In the genomic region with DNA sequence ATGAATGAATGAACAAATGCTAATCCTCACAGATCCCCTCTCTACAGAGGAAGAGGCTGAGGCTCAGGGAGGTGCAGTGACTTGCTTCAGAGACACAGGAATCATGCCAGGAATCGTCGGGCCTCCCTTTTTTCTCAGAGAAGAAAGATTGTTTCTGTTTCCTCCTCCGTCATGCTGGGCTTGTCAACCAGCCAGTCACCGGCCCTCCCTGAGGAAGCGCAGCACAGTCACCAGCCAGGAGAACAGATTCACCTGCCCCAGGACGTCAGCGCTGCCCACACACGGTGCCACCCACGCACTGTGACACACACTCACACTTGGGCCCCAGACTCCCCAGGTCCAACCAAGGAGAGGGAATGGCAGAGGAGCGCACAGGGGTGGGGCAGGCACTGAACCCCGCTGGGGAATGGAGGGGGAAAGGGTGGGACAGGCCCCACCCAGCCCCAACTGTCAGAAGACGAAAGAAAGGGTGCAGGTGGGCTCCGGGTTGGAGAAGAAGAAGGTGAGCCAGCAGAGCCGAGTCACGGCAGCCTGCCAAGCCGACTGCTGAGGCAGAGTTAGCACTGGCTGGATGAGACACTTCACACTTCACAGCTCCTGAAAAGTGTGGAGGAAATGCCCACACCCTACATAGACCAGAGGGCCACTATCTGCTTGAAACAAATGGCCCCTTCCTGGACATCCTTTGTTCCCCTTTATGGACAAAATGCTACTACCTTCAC, we compare ENCODE assay signal across 10 cellular contexts. TPM values are rescaled to one million over a fixed set of nuclear protein-coding genes. Genes with fewer than 3 reads are reported as not detected.
DNase-seq lines count a peak whose midpoint lies in the region; ATAC-seq, FAIRE-seq and TF ChIP-seq lines count a peak whose summit lies in the region.
"Had no signal": no experiment of that assay in that cellular context is flagged by ENCODE, and none has a peak within 500 bp of the region (broad histone marks: within the 10 kb centered on the region; RNA-seq: fewer than 3 reads in every experiment).

No MANE protein-coding gene starts in this region.

- H3K4me1 ChIP-seq in adrenal gland (replicated peaks in 1 of 2) (peaks cover 10 to 11% of the 10 kb centered on the region in 2 donors), keratinocyte (ENCODE audit: control insufficient read depth, extremely low read depth, insufficient read depth, low read length) (peaks cover 35% of the 10 kb centered on the region), GM23338 (ENCODE audit: insufficient read depth) (peaks cover 2% of the 10 kb centered on the region; the same call in 1 of the 2 replicates)

- DNase-seq in activated CD4-positive, alpha-beta T cell treated with anti-CD3 and anti-CD28 coated beads for 4 hours: peak; percentile 62 to 68
- no peak for DNase-seq in activated CD4-positive, alpha-beta T cell treated with anti-CD3 and anti-CD28 coated beads, Interleukin-2, amount 10 ng/mL, durations not matched to agents 24 days and 14 days
- peak in 5 of 7 donors; percentile 62 to 82 (median 77) for DNase-seq in adrenal gland
- DNase-seq in keratinocyte (ENCODE audit: low read depth, low spot score): peak; percentile 91
- DNase-seq in stimulated activated CD8-positive, alpha-beta memory T cell treated with anti-CD3 and anti-CD28 coated beads, Interleukin-4, amount 100 ng/mL, for 48 hours: peak; percentile 70
- no peak for DNase-seq in NCI-H345 (lab: John Stamatoyannopoulos, UW)
- no peak for DNase-seq in GM23338 (ENCODE audit: low spot score)
- DNase-seq: NCI-H2227 treated with DMSO at 0.1 percent for 48 hours had no signal

- ATAC-seq in GM21526 (IDR thresholded peaks at IDR 0.05; ENCODE audit: low FRiP score, unreplicated experiment) (no peak), GM23338 (no peak)

- H3K27ac ChIP-seq in adrenal gland: peak overlapping the region in 1 of 5 donors; percentile 42
- H3K27ac ChIP-seq in keratinocyte (ENCODE audit: control insufficient read depth, insufficient read depth, low read length): peak overlapping the region; percentile 69
- no peak overlapping the region for H3K27ac ChIP-seq in GM23338 (ENCODE audit: low read depth)

- H3K79me2 ChIP-seq in keratinocyte (ENCODE audit: control insufficient read depth, insufficient read depth, low read length) (no peaks in the 10 kb centered on the region), GM23338 (replicated peaks; ENCODE audit: insufficient read depth) (no peaks in the 10 kb centered on the region)

- dilution Hi-C loops in keratinocyte (cut with MboI; ENCODE audit: extremely low pct_ligation_motif_present, low sequenced_read_pairs): no loop called here

- TF ChIP-seq CTCF in adrenal gland (IDR thresholded peaks at IDR 0.05) (no peak), keratinocyte (optimal IDR thresholded peaks at IDR 0.05 in 1 of 3, IDR thresholded peaks at IDR 0.05 in 1 of 3, conservative IDR thresholded peaks at IDR 0.05 in 1 of 3; ENCODE audit: extremely low read depth in 1 of 3, insufficient read depth in 2 of 3, low read length in 3 of 3) (no peak), GM23338 (conservative IDR thresholded peaks at IDR 0.05; ENCODE audit: low read depth in 2 of 2) (no peak)

- H3K9me1 ChIP-seq in keratinocyte (ENCODE audit: control insufficient read depth, extremely low read depth, insufficient read depth, low read length): no peaks in the 10 kb centered on the region

- H3F3A ChIP-seq in GM23338 (replicated peaks; ENCODE audit: low read depth): no peaks in the 10 kb centered on the region

- H2AFZ ChIP-seq in keratinocyte (ENCODE audit: control insufficient read depth, low read length) (peak overlapping the region; percentile 60), GM23338 (no peak overlapping the region)

- peaks cover 3% of the 10 kb centered on the region for H3K9me3 Mint-ChIP-seq in activated CD4-positive, alpha-beta T cell treated with anti-CD3 and anti-CD28 coated beads, Interleukin-2, amount 10 ng/mL, durations not matched to agents 24 days and 14 days
- H3K9me3 Mint-ChIP-seq in GM23338: peaks cover 3% of the 10 kb centered on the region

- H3K4me3 ChIP-seq in adrenal gland (no peak overlapping the region), keratinocyte (ENCODE audit: control insufficient read depth in 2 of 3, extremely low read depth in 1 of 3, insufficient read depth in 2 of 3, low read depth in 1 of 3, low read length in 3 of 3) (no peak overlapping the region), GM23338 (no peak overlapping the region)

- H3K27ac Mint-ChIP-seq in activated CD4-positive, alpha-beta T cell treated with anti-CD3 and anti-CD28 coated beads, Interleukin-2, amount 10 ng/mL, durations not matched to agents 24 days and 14 days: no peak overlapping the region
- no peak overlapping the region for H3K27ac Mint-ChIP-seq in GM23338

- 43 to 55% (median 48%) methylated on average over 15 to 16 of the region's 16 CpGs for WGBS in adrenal gland, 4 donors

- H3K9me3 ChIP-seq in adrenal gland (replicated peaks in 1 of 3) (no peaks in the 10 kb centered on the region), keratinocyte (ENCODE audit: control insufficient read depth, low read depth, low read length) (peaks cover 1% of the 10 kb centered on the region)

- no peak overlapping the region for H3K4me3 Mint-ChIP-seq in activated CD4-positive, alpha-beta T cell treated with anti-CD3 and anti-CD28 coated beads, Interleukin-2, amount 10 ng/mL, durations not matched to agents 24 days and 14 days
- H3K4me3 Mint-ChIP-seq in GM23338: no peak overlapping the region

- no peaks in the 10 kb centered on the region for H4K20me1 ChIP-seq in keratinocyte (ENCODE audit: control insufficient read depth, extremely low read depth, insufficient read depth, low read length)
- 0 out of 2 replicates have a peak, but pooled peaks cover 5% of the 10 kb centered on the region for H4K20me1 ChIP-seq in GM23338 (replicated peaks; ENCODE audit: insufficient read depth)

- H3K9me2 ChIP-seq in GM23338 (ENCODE audit: insufficient read depth): no peaks in the 10 kb centered on the region

- peak overlapping the region; percentile 52 for H3K9ac ChIP-seq in keratinocyte (ENCODE audit: control insufficient read depth, extremely low read depth, insufficient read depth, low read length)

- intact Hi-C loops in activated CD4-positive, alpha-beta T cell treated with anti-CD3 and anti-CD28 coated beads, Interleukin-2, amount 10 ng/mL, durations not matched to agents 24 days and 14 days (cut with micrococcal nuclease): no loop called here
- intact Hi-C loops in adrenal gland (cut with DNase I): no loop called here

- peaks cover 5% of the 10 kb centered on the region for H3K27me3 Mint-ChIP-seq in activated CD4-positive, alpha-beta T cell treated with anti-CD3 and anti-CD28 coated beads, Interleukin-2, amount 10 ng/mL, durations not matched to agents 24 days and 14 days
- H3K27me3 Mint-ChIP-seq in GM23338 (ENCODE audit: insufficient read depth, low read depth, poor library complexity): no peaks in the 10 kb centered on the region

- H3K4me2 ChIP-seq in keratinocyte (ENCODE audit: control insufficient read depth, extremely low read depth, insufficient read depth, low read depth, low read length) (peak overlapping the region; percentile 34), GM23338 (no peak overlapping the region)

- no peaks in the 10 kb centered on the region for H3K36me3 Mint-ChIP-seq in activated CD4-positive, alpha-beta T cell treated with anti-CD3 and anti-CD28 coated beads, Interleukin-2, amount 10 ng/mL, durations not matched to agents 24 days and 14 days (ENCODE audit: low read depth)
- 0 out of 3 replicates have a peak, but pooled peaks cover 1% of the 10 kb centered on the region for H3K36me3 Mint-ChIP-seq in GM23338 (ENCODE audit: low read depth)

- H3K27me3 ChIP-seq in adrenal gland (no peaks in the 10 kb centered on the region), keratinocyte (ENCODE audit: control insufficient read depth, extremely low read depth, insufficient read depth, low read length) (no peaks in the 10 kb centered on the region), GM23338 (ENCODE audit: insufficient read depth) (no peaks in the 10 kb centered on the region)

- peak; percentile 93 for FAIRE-seq in keratinocyte (lab: Jason Lieb, UNC)
- FAIRE-seq: HTR-8/SVneo had no signal

- no peak for TF ChIP-seq POLR2A in adrenal gland (IDR thresholded peaks at IDR 0.05)

- H3K36me3 ChIP-seq in adrenal gland (replicated peaks in 1 of 2): no peaks in the 10 kb centered on the region
- H3K36me3 ChIP-seq in keratinocyte (ENCODE audit: control insufficient read depth in 2 of 2, extremely low read depth in 1 of 2, insufficient read depth in 2 of 2, low read length in 2 of 2): no peaks in the 10 kb centered on the region
- H3K36me3 ChIP-seq in GM23338 (ENCODE audit: insufficient read depth): no peaks in the 10 kb centered on the region

- peaks cover 6% of the 10 kb centered on the region for H3K4me1 Mint-ChIP-seq in activated CD4-positive, alpha-beta T cell treated with anti-CD3 and anti-CD28 coated beads, Interleukin-2, amount 10 ng/mL, durations not matched to agents 24 days and 14 days
- H3K4me1 Mint-ChIP-seq in GM23338: peaks cover 13% of the 10 kb centered on the region

RNA-seq across cellular contexts. Expression of gene ERGIC1, which starts 13.8 kb away (rescaled TPM):
- 47.1 and 47.3 TPM in 2 replicates for total RNA-seq in activated CD4-positive, alpha-beta T cell treated with anti-CD3 and anti-CD28 coated beads, Interleukin-2, amount 10 ng/mL, durations not matched to agents 24 days and 14 days
- total RNA-seq in adrenal gland: 100 to 1,000 TPM; 108 to 410 (median 254) TPM
- polyA plus RNA-seq in adrenal gland (100 to 1,000 TPM in 2 of 3 donors, 10 to 100 TPM in 1; 71.9 to 450 (median 103) TPM), keratinocyte (89.5 to 105 TPM (median 93.4 TPM) in 3 replicates), GM23338 (2016; fragmentation: Nextera tagmentation; extraction: Ambion mirVana) (21.2 and 25.2 TPM in 2 replicates)
- polyA plus RNA-seq in keratinocyte (2011; ENCODE audit: low read depth): 25.2 TPM
- polyA plus RNA-seq in keratinocyte (2011; cell fraction: cytosol; rRNA removed): 92.4 and 115 TPM in 2 replicates
- 48.2 and 60.3 TPM in 2 replicates for polyA plus RNA-seq in keratinocyte (2011; cell fraction: nucleus; rRNA removed)
- polyA plus RNA-seq in keratinocyte (2012; ENCODE audit: low replicate concordance): 51.3 and 98.7 TPM in 2 replicates
- 162 to 220 TPM (median 183 TPM) in 3 replicates for polyA minus RNA-seq in keratinocyte
- 102 TPM for polyA minus RNA-seq in keratinocyte (2011; cell fraction: cytosol; rRNA and poly(A)+ RNA removed)
- 34.2 and 59.5 TPM in 2 replicates for polyA minus RNA-seq in keratinocyte (2011; cell fraction: nucleus; rRNA and poly(A)+ RNA removed)
- total RNA-seq in GM23338 (2014; rRNA removed; shearing (Covaris generic)): 92.2 and 99.9 TPM in 2 replicates

RNA-seq across cellular contexts. Expression of gene DUSP1, which starts 49.2 kb away (rescaled TPM):
- 10.2 and 10.6 TPM in 2 replicates for total RNA-seq in activated CD4-positive, alpha-beta T cell treated with anti-CD3 and anti-CD28 coated beads, Interleukin-2, amount 10 ng/mL, durations not matched to agents 24 days and 14 days
- total RNA-seq in adrenal gland: 100 to 1,000 TPM in 7 of 8 donors, 10 to 100 TPM in 1; 60.5 to 603 (median 339) TPM
- polyA plus RNA-seq in adrenal gland (100 to 1,000 TPM in 1 of 3 donors, 10 to 100 TPM in 2; 59.5 to 107 (median 77.1) TPM), keratinocyte (10.4 to 303 TPM (median 174 TPM) in 3 replicates), GM23338 (2016; fragmentation: Nextera tagmentation; extraction: Ambion mirVana) (8.7 and 9.7 TPM in 2 replicates)
- 68.7 TPM for polyA plus RNA-seq in keratinocyte (2011; ENCODE audit: low read depth)
- 98.5 and 108 TPM in 2 replicates for polyA plus RNA-seq in keratinocyte (2011; cell fraction: cytosol; rRNA removed)
- polyA plus RNA-seq in keratinocyte (2011; cell fraction: nucleus; rRNA removed): 553 and 700 TPM in 2 replicates
- 7.0 and 200 TPM in 2 replicates for polyA plus RNA-seq in keratinocyte (2012; ENCODE audit: low replicate concordance)
- polyA minus RNA-seq in keratinocyte: 17.6 to 194 TPM (median 125 TPM) in 3 replicates
- 131 TPM for polyA minus RNA-seq in keratinocyte (2011; cell fraction: cytosol; rRNA and poly(A)+ RNA removed)
- polyA minus RNA-seq in keratinocyte (2011; cell fraction: nucleus; rRNA and poly(A)+ RNA removed): 374 and 410 TPM in 2 replicates
- total RNA-seq in GM23338 (2014; rRNA removed; shearing (Covaris generic)): 12.8 and 17.2 TPM in 2 replicates

Comparison
In these comparisons a context has a peak if more than half of its experiments do, and no peak if none do; other contexts are left out.
1. DNase-seq: peak in activated CD4-positive, alpha-beta T cell treated with anti-CD3 and anti-CD28 coated beads for 4 hours (2 of 2), adrenal gland (5 of 7), keratinocyte (single experiment) and stimulated activated CD8-positive, alpha-beta memory T cell treated with anti-CD3 and anti-CD28 coated beads, Interleukin-4, amount 100 ng/mL, for 48 hours (single experiment); none in activated CD4-positive, alpha-beta T cell treated with anti-CD3 and anti-CD28 coated beads, Interleukin-2, amount 10 ng/mL, durations not matched to agents 24 days and 14 days (single experiment), NCI-H345 (single experiment) and GM23338 (single experiment).